ENCODE assay signal across 8 cellular contexts in the genomic region with DNA sequence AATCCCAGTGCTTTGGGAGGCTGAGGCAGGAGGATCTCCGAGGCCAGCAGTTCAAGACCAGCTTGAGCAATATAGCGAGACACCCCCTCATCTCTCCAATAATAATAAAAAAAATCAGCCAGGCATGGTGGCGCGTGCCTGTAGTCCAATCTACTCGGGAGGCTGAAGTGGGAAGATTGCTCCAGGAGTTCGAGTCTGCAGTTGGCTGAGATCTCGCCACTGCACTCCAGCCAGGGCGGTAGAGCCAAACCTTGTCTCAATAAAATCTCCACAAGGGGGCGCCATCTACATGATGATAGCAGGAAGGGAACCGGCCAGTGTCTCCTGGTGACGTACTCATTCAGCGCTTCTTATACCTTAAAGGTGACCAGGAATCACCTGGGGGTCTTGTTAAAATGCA. TPM values are rescaled to one million over a fixed set of nuclear protein-coding genes. Genes with fewer than 3 reads are reported as not detected.
DNase-seq lines count a peak whose midpoint lies in the region; ATAC-seq and TF ChIP-seq lines count a peak whose summit lies in the region.

No MANE protein-coding gene starts in this region.

- intact Hi-C loops in lower leg skin (cut with DNase I; ENCODE audit: low total_unique reads), result loop anchor here (10.0 kb wide), 1 partner anchor 409 kb away; no protein-coding TSS in a partner anchor

- ATAC-seq in HG02798 (IDR thresholded peaks at IDR 0.05; ENCODE audit: poor library complexity, unreplicated experiment) (peak; percentile 54), HG03565 (IDR thresholded peaks at IDR 0.05; ENCODE audit: unreplicated experiment) (no peak)

- H3K4me3 ChIP-seq in lower leg skin (ENCODE audit: low read depth, poor library complexity, severe bottlenecking), result no peak overlapping the region

- TF ChIP-seq POLR2A in lower leg skin (IDR thresholded peaks at IDR 0.05), result no peak

- WGBS in lower leg skin, 2 donors, result 17 to 29% methylated on average over 12 of the region's 12 CpGs

- DNase-seq in CD1c-positive myeloid dendritic cell (ENCODE audit: extremely low spot score) (peak; percentile 91), NCI-H526 treated with DMSO at 0.1 percent for 48 hours (lab: John Stamatoyannopoulos, UW) (peak; percentile 61), dedifferentiated amniotic fluid mesenchymal stem cell (ENCODE audit: extremely low spot score) (peak; percentile 78), lower leg skin (ENCODE audit: low spot score in 2 of 2) (peak; percentile 82 to 92)
- DNase-seq in activated CD4-positive, alpha-beta T cell treated with anti-CD3 and anti-CD28 coated beads, Interleukin-2, amount 50 U/mL, for 1 hour, result peak; percentile 71
- peak; percentile 68 for DNase-seq in stimulated activated CD8-positive, alpha-beta memory T cell treated with anti-CD3 and anti-CD28 coated beads, Interleukin-12 subunit alpha, Interleukin-12 subunit beta, amount 100 ng/mL, for 1 hour (ENCODE audit: low read depth)

- peak in 1 of 3 donors; percentile 63 for TF ChIP-seq CTCF in lower leg skin (IDR thresholded peaks at IDR 0.05)

RNA-seq across cellular contexts. Expression of gene C5AR1, which starts 13.6 kb away (rescaled TPM):
- 1 to 10 TPM; 1.1 to 3.7 (median 2.0) TPM for total RNA-seq in lower leg skin

RNA-seq across cellular contexts. Expression of gene INAFM1, which starts 21.4 kb away (rescaled TPM):
- 10 to 100 TPM in 1 of 4 donors, 1 to 10 TPM in 3; 6.0 to 13.6 (median 8.2) TPM for total RNA-seq in lower leg skin

RNA-seq across cellular contexts. Expression of gene C5AR2, which starts 35.9 kb away (rescaled TPM):
- 1 to 10 TPM in 3 of 4 donors, under 1 TPM in 1; 0.91 to 3.5 (median 1.7) TPM for total RNA-seq in lower leg skin

RNA-seq across cellular contexts. Expression of gene CCDC9, which starts 39.7 kb away (rescaled TPM):
- 10 to 100 TPM; 26.4 to 46.6 (median 33.7) TPM for total RNA-seq in lower leg skin

RNA-seq across cellular contexts. Expression of gene DHX34, which starts 53.1 kb away (rescaled TPM):
- 10 to 100 TPM; 11.1 to 28.7 (median 18.9) TPM for total RNA-seq in lower leg skin
